ENCODE assay signal across 27 cellular contexts in the genomic region with DNA sequence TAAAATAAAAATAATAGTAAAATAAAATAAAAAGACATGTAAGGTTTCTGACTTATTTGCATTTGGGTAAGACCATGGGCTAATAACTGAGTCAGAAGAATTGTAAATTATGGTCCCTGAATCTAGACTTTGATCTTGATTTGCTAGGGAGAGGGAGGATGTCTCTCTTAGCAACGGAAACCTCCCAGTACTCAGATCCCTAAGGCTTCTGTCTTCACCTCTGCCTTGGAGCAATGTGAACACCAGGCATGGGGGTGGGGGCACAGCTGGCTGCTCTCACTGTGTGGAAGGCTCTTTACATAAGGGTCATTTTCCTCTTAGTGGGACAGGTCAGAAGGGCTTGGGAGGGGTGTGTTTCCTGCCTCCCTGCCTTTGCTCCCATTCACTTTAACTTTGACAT. TPM values are rescaled to one million over a fixed set of nuclear protein-coding genes. Genes with fewer than 3 reads are reported as not detected.
"Had no signal": no experiment of that assay in that cellular context is flagged by ENCODE, and none has a peak within 500 bp of the region (broad histone marks: within the 10 kb centered on the region; RNA-seq: fewer than 3 reads in every experiment).

No MANE protein-coding gene starts in this region.

- H3K9me3 ChIP-seq: left lung, right atrium auricular region, sigmoid colon had no signal

- DNase-seq: effector CD4-positive, alpha-beta T cell; endodermal cell; erythroblast; foreskin keratinocyte; head of caudate nucleus; hippocampal formation; kidney glomerular epithelial cell; left lung; mesenchymal stem cell; naive thymus-derived CD4-positive, alpha-beta T cell; posterior cingulate gyrus; sigmoid colon; stimulated activated CD4-positive, alpha-beta T cell treated with anti-CD3 and anti-CD28 coated beads, Interleukin-12 subunit alpha, Interleukin-12 subunit beta, amount 100 ng/mL, for 4 hours; stimulated activated naive CD4-positive, alpha-beta T cell treated with Interleukin-2 at 50 U/mL for 16 hours; trophoblast cell had no signal

- H3K36me3 ChIP-seq: left lung, right atrium auricular region, sigmoid colon had no signal

- ATAC-seq: foreskin keratinocyte, left lung had no signal

- H3K4me3 ChIP-seq: coronary artery, left lung, lung, right atrium auricular region, sigmoid colon, skin epidermis had no signal

- H3K4me1 ChIP-seq: foreskin keratinocyte, left lung, sigmoid colon had no signal

- FAIRE-seq: endothelial cell of umbilical vein, islet of Langerhans had no signal

- H3K27me3 ChIP-seq: right atrium auricular region had no signal

- H3K27ac ChIP-seq: coronary artery, foreskin keratinocyte, left lung, right atrium auricular region, sigmoid colon, skin epidermis had no signal

RNA-seq across cellular contexts. Expression of gene TMEM54, which starts 17.0 kb away (rescaled TPM):
- total RNA-seq: naive thymus-derived CD4-positive, alpha-beta T cell had no signal
- polyA plus RNA-seq: naive thymus-derived CD4-positive, alpha-beta T cell; neural cell had no signal

RNA-seq across cellular contexts. Expression of gene HPCA, which starts 31.9 kb away (rescaled TPM):
- total RNA-seq: chondrocyte, dermis microvascular lymphatic vessel endothelial cell, endothelial cell of umbilical vein, foreskin keratinocyte, osteocyte, pulmonary artery endothelial cell, right atrium auricular region, sigmoid colon, urinary bladder had no signal
- polyA plus RNA-seq: endothelial cell of umbilical vein; foreskin keratinocyte; naive thymus-derived CD4-positive, alpha-beta T cell had no signal

RNA-seq across cellular contexts. Expression of gene FNDC5, which starts 47.5 kb away (rescaled TPM):
- total RNA-seq: foreskin keratinocyte; naive thymus-derived CD4-positive, alpha-beta T cell had no signal
- polyA plus RNA-seq: foreskin keratinocyte had no signal
